ENCODE assay signal across 22 cellular contexts in genomic region chr7:25758559-25758958, GRCh38.
DNase-seq lines count a peak whose midpoint lies in the region; ATAC-seq, FAIRE-seq and TF ChIP-seq lines count a peak whose summit lies in the region.
"Had no signal": no experiment of that assay in that cellular context is flagged by ENCODE, and none has a peak within 500 bp of the region (broad histone marks: within the 10 kb centered on the region; RNA-seq: fewer than 3 reads in every experiment).

No MANE protein-coding gene starts in this region.

- no peaks in the 10 kb centered on the region for H3K27me3 ChIP-seq in keratinocyte (ENCODE audit: control insufficient read depth, extremely low read depth, insufficient read depth, low read length)
- H3K27me3 ChIP-seq: transverse colon had no signal

- H3K79me2 ChIP-seq in keratinocyte (ENCODE audit: control insufficient read depth, insufficient read depth, low read length) = no peaks in the 10 kb centered on the region

- H3K4me2 ChIP-seq in keratinocyte (ENCODE audit: control insufficient read depth, extremely low read depth, insufficient read depth, low read depth, low read length) = peak overlapping the region; percentile 45

- DNase-seq in DMS 273 treated with DMSO at 0.1 percent for 48 hours (lab: John Stamatoyannopoulos, UW) (peak; percentile 55), NCI-H1436 (lab: John Stamatoyannopoulos, UW) (peak; percentile 81), NCI-H510A treated with DMSO at 0.1 percent for 48 hours (lab: John Stamatoyannopoulos, UW) (peak; percentile 78), keratinocyte (ENCODE audit: low read depth, low spot score) (no peak), coronary artery (ENCODE audit: low spot score) (no peak)
- DNase-seq in activated naive CD8-positive, alpha-beta T cell treated with anti-CD3 and anti-CD28 coated beads for 36 hours = no peak
- DNase-seq: activated CD4-positive, alpha-beta T cell treated with anti-CD3 and anti-CD28 coated beads, Interleukin-2, amount 50 U/mL, for 48 hours; activated naive CD4-positive, alpha-beta T cell treated with Interleukin-2 at 50 U/mL for 16 hours; activated T-cell treated with anti-CD3 and anti-CD28 coated beads for 4 hours; GOT3; left cardiac atrium; NCI-H226; right cardiac atrium; SHP77 treated with DMSO at 0.1 percent for 48 hours; stimulated activated naive CD4-positive, alpha-beta T cell treated with Interleukin-2 at 50 U/mL for 16 hours; transverse colon had no signal

- peak overlapping the region in 1 of 3 experiments; percentile 3 for H3K4me3 ChIP-seq in keratinocyte (ENCODE audit: control insufficient read depth in 2 of 3, extremely low read depth in 1 of 3, insufficient read depth in 2 of 3, low read depth in 1 of 3, low read length in 3 of 3)
- no peak overlapping the region for H3K4me3 ChIP-seq in coronary artery
- H3K4me3 ChIP-seq: transverse colon had no signal

- H3K9me1 ChIP-seq in keratinocyte (ENCODE audit: control insufficient read depth, extremely low read depth, insufficient read depth, low read length) = no peaks in the 10 kb centered on the region

- FAIRE-seq in keratinocyte (lab: Jason Lieb, UNC) = peak; percentile 76
- FAIRE-seq: astrocyte, colon had no signal

- H3K4me1 ChIP-seq in keratinocyte (ENCODE audit: control insufficient read depth, extremely low read depth, insufficient read depth, low read length) = peaks cover 10% of the 10 kb centered on the region

- H3K9me3 ChIP-seq in keratinocyte (ENCODE audit: control insufficient read depth, low read depth, low read length) = no peaks in the 10 kb centered on the region
- H3K9me3 ChIP-seq: transverse colon had no signal

- H3K4me3 Mint-ChIP-seq in activated naive CD8-positive, alpha-beta T cell treated with anti-CD3 and anti-CD28 coated beads for 36 hours = no peak overlapping the region

- H3K36me3 ChIP-seq in keratinocyte (ENCODE audit: control insufficient read depth in 2 of 2, extremely low read depth in 1 of 2, insufficient read depth in 2 of 2, low read length in 2 of 2) = no peaks in the 10 kb centered on the region
- H3K36me3 ChIP-seq: transverse colon had no signal

- H3K4me1 Mint-ChIP-seq in activated naive CD8-positive, alpha-beta T cell treated with anti-CD3 and anti-CD28 coated beads for 36 hours = no peaks in the 10 kb centered on the region

- H3K27me3 Mint-ChIP-seq in activated naive CD8-positive, alpha-beta T cell treated with anti-CD3 and anti-CD28 coated beads for 36 hours = peaks cover 12% of the 10 kb centered on the region

- H3K9ac ChIP-seq in keratinocyte (ENCODE audit: control insufficient read depth, extremely low read depth, insufficient read depth, low read length) = no peak overlapping the region

- dilution Hi-C loops in keratinocyte (cut with MboI; ENCODE audit: extremely low pct_ligation_motif_present, low sequenced_read_pairs) = loop anchor here (5.0 kb wide), 1 partner anchor 34 kb away; no protein-coding TSS in a partner anchor

- H4K20me1 ChIP-seq in keratinocyte (ENCODE audit: control insufficient read depth, extremely low read depth, insufficient read depth, low read length) = no peaks in the 10 kb centered on the region

- TF ChIP-seq CTCF in keratinocyte (optimal IDR thresholded peaks at IDR 0.05 in 1 of 3, IDR thresholded peaks at IDR 0.05 in 1 of 3, conservative IDR thresholded peaks at IDR 0.05 in 1 of 3; ENCODE audit: extremely low read depth in 1 of 3, insufficient read depth in 2 of 3, low read length in 3 of 3) (no peak), coronary artery (IDR thresholded peaks at IDR 0.05) (no peak)

- no peaks in the 10 kb centered on the region for H3K36me3 Mint-ChIP-seq in activated naive CD8-positive, alpha-beta T cell treated with anti-CD3 and anti-CD28 coated beads for 36 hours

- H2AFZ ChIP-seq in keratinocyte (ENCODE audit: control insufficient read depth, low read length) = no peak overlapping the region

- no peak for ATAC-seq in GM18861 (IDR thresholded peaks at IDR 0.05; ENCODE audit: unreplicated experiment)
- no peak for ATAC-seq in HG02571 (IDR thresholded peaks at IDR 0.05; ENCODE audit: unreplicated experiment)
- ATAC-seq: left cardiac atrium, right cardiac atrium had no signal

- H3K27ac ChIP-seq in keratinocyte (ENCODE audit: control insufficient read depth, insufficient read depth, low read length) (no peak overlapping the region), coronary artery (no peak overlapping the region)
- H3K27ac ChIP-seq: C4-2B, HL-60, transverse colon had no signal

- H3K9me3 Mint-ChIP-seq in activated naive CD8-positive, alpha-beta T cell treated with anti-CD3 and anti-CD28 coated beads for 36 hours = no peaks in the 10 kb centered on the region

- no peak overlapping the region for H3K27ac Mint-ChIP-seq in activated naive CD8-positive, alpha-beta T cell treated with anti-CD3 and anti-CD28 coated beads for 36 hours

Comparison
In these comparisons a context has a peak if more than half of its experiments do, and no peak if none do; other contexts are left out.
1. DNase-seq: peak in DMS 273 treated with DMSO at 0.1 percent for 48 hours (single experiment), NCI-H1436 (single experiment) and NCI-H510A treated with DMSO at 0.1 percent for 48 hours (single experiment); none in keratinocyte (single experiment), coronary artery (single experiment) and activated naive CD8-positive, alpha-beta T cell treated with anti-CD3 and anti-CD28 coated beads for 36 hours (single experiment).